Comparison of ENCODE assay signal across 21 cellular contexts in genomic region chr4:168537556-168537955, GRCh38. TPM values are rescaled to one million over a fixed set of nuclear protein-coding genes. Genes with fewer than 3 reads are reported as not detected.
A peak's percentile ranks its signal among the peaks of the same experiment; 100 is the strongest.
DNase-seq lines count a peak whose midpoint lies in the region; ATAC-seq, FAIRE-seq and TF ChIP-seq lines count a peak whose summit lies in the region.
"Had no signal": no experiment of that assay in that cellular context is flagged by ENCODE, and none has a peak within 500 bp of the region (broad histone marks: within the 10 kb centered on the region; RNA-seq: fewer than 3 reads in every experiment).

No MANE protein-coding gene starts in this region.

- no peak overlapping the region for H2BK5ac ChIP-seq in mesendoderm (ENCODE audit: low read length)

- no peak overlapping the region for H3K4me3 ChIP-seq in A549
- H3K4me3 ChIP-seq in MG63 = no peak overlapping the region
- H3K4me3 ChIP-seq in mesendoderm (ENCODE audit: low read length) = no peak overlapping the region
- H3K4me3 ChIP-seq in CD8-positive, alpha-beta memory T cell (ENCODE audit: low read length) = no peak overlapping the region
- H3K4me3 ChIP-seq: SJCRH30 had no signal

- TF ChIP-seq POLR2A in A549 (IDR thresholded peaks at IDR 0.05; ENCODE audit: low read length) = no peak

- H4K8ac ChIP-seq in mesendoderm (ENCODE audit: low read depth, low read length) = no peak overlapping the region

- H3K27ac ChIP-seq in A549 = peak overlapping the region; percentile 83 to 89
- H3K27ac ChIP-seq in epithelial cell of prostate = peak overlapping the region; percentile 22
- H3K27ac ChIP-seq in mesendoderm (ENCODE audit: low read depth, low read length) = no peak overlapping the region
- no peak overlapping the region for H3K27ac ChIP-seq in CD8-positive, alpha-beta memory T cell (ENCODE audit: low read depth, low read length)
- H3K27ac ChIP-seq: SJCRH30 had no signal

- CTCF ChIA-PET in A549 (lab: Yijun Ruan, JAX) (interaction anchor here (1.6 kb wide), 1 partner anchor 22 kb away, joined by 5 read pairs; no protein-coding TSS in a partner anchor), HEK293T (lab: Yijun Ruan, JAX) (no interaction called here)
- CTCF ChIA-PET in CD8-positive, alpha-beta memory T cell (lab: Charles Lee) = no interaction called here

- H3K9ac ChIP-seq in mesendoderm (ENCODE audit: low read length) = no peak overlapping the region

- no peak for TF ChIP-seq RAD21 in A549 (conservative IDR thresholded peaks at IDR 0.05 in 1 of 2, IDR thresholded peaks at IDR 0.05 in 1 of 2)

- DNase-seq in A549 (ENCODE audit: low read depth in 1 of 2, low spot score in 1 of 2) (no peak), MG63 (peak; percentile 28), epithelial cell of prostate (ENCODE audit: low read depth, low spot score) (no peak), mesendoderm (no peak), HEK293T (ENCODE audit: extremely low spot score) (no peak), NCI-H1436 (lab: John Stamatoyannopoulos, UW) (no peak)
- DNase-seq in CD8-positive, alpha-beta memory T cell = no peak
- no peak for DNase-seq in natural killer cell treated with Interleukin-12 subunit alpha and Interleukin-12 subunit beta and Interleukin-15 and Interleukin-18, amount 100 ng/mL, for 72 hours (ENCODE audit: low spot score)
- DNase-seq: AML-193; Calu3; CD4-positive, CD25-positive, alpha-beta regulatory T cell; DND-41; GDM1; Karpas-422; NCI-H1105 treated with DMSO at 0.1 percent for 48 hours; NCI-H2029; NCI-H2171 treated with DMSO at 0.1 percent for 48 hours; NCI-H510A; SJCRH30 had no signal

- H2AK5ac ChIP-seq in mesendoderm (ENCODE audit: low read length) = no peak overlapping the region

- WGBS in A549 (ENCODE audit: missing lambda C conversion rate) = 14% methylated on average over 3 of the region's 3 CpGs
- no CpG with 5 or more reads among the region's 3 CpGs for WGBS in mesendoderm (ENCODE audit: extremely low coverage, insufficient coverage, low lambda C conversion rate)

- TF ChIP-seq CTCF in A549 (IDR thresholded peaks at IDR 0.05) = no peak

- peaks cover 7 to 25% of the 10 kb centered on the region in 2 donors for H3K27me3 Mint-ChIP-seq in CD8-positive, alpha-beta memory T cell
- peaks cover 7 to 9% of the 10 kb centered on the region in 2 donors for H3K27me3 Mint-ChIP-seq in natural killer cell treated with Interleukin-12 subunit alpha and Interleukin-12 subunit beta and Interleukin-15 and Interleukin-18, amount 100 ng/mL, for 72 hours
- H3K27me3 Mint-ChIP-seq: CD4-positive, CD25-positive, alpha-beta regulatory T cell had no signal

- no peaks in the 10 kb centered on the region for H3K36me3 Mint-ChIP-seq in CD8-positive, alpha-beta memory T cell
- no peaks in the 10 kb centered on the region for H3K36me3 Mint-ChIP-seq in natural killer cell treated with Interleukin-12 subunit alpha and Interleukin-12 subunit beta and Interleukin-15 and Interleukin-18, amount 100 ng/mL, for 72 hours
- H3K36me3 Mint-ChIP-seq: CD4-positive, CD25-positive, alpha-beta regulatory T cell had no signal

- no peaks in the 10 kb centered on the region for H3K9me3 ChIP-seq in A549
- H3K9me3 ChIP-seq in MG63 = no peaks in the 10 kb centered on the region
- no peaks in the 10 kb centered on the region for H3K9me3 ChIP-seq in CD8-positive, alpha-beta memory T cell (ENCODE audit: low read length)
- H3K9me3 ChIP-seq: SJCRH30 had no signal

- TF ChIP-seq EP300 in A549 (IDR thresholded peaks at IDR 0.05) = no peak

- H3K79me2 ChIP-seq in mesendoderm (ENCODE audit: control insufficient read depth, insufficient read depth, low read length) = no peaks in the 10 kb centered on the region

- FAIRE-seq in A549 (lab: Jason Lieb, UNC) = no peak
- FAIRE-seq: H1, HepG2 had no signal

- peak overlapping the region; percentile 31 for H3K4ac ChIP-seq in mesendoderm (ENCODE audit: low read depth, low read length)

- no peak overlapping the region for H3K4me3 Mint-ChIP-seq in CD8-positive, alpha-beta memory T cell
- H3K4me3 Mint-ChIP-seq in natural killer cell treated with Interleukin-12 subunit alpha and Interleukin-12 subunit beta and Interleukin-15 and Interleukin-18, amount 100 ng/mL, for 72 hours = no peak overlapping the region
- H3K4me3 Mint-ChIP-seq: CD4-positive, CD25-positive, alpha-beta regulatory T cell had no signal

- H4K5ac ChIP-seq in mesendoderm (ENCODE audit: low read length) = no peak overlapping the region

- H3K18ac ChIP-seq in mesendoderm (ENCODE audit: low read length) = no peak overlapping the region

- POLR2A ChIA-PET in A549 (lab: Yijun Ruan, JAX) (no interaction called here), HEK293T (lab: Yijun Ruan, JAX) (no interaction called here)
- POLR2A ChIA-PET in CD8-positive, alpha-beta memory T cell (lab: Charles Lee) = no interaction called here

- H3K4me1 Mint-ChIP-seq in CD8-positive, alpha-beta memory T cell = peaks cover 0 to 6% (median 0%) of the 10 kb centered on the region in 3 donors
- H3K4me1 Mint-ChIP-seq in natural killer cell treated with Interleukin-12 subunit alpha and Interleukin-12 subunit beta and Interleukin-15 and Interleukin-18, amount 100 ng/mL, for 72 hours (ENCODE audit: low read depth in 2 of 2) = no peaks in the 10 kb centered on the region
- H3K4me1 Mint-ChIP-seq: CD4-positive, CD25-positive, alpha-beta regulatory T cell had no signal

- H3K4me1 ChIP-seq in A549 (peaks cover 60% of the 10 kb centered on the region), mesendoderm (ENCODE audit: control insufficient read depth, low read depth, low read length) (no peaks in the 10 kb centered on the region)
- no peaks in the 10 kb centered on the region for H3K4me1 ChIP-seq in CD8-positive, alpha-beta memory T cell (ENCODE audit: insufficient read depth, low read length)

- no peak overlapping the region for H3K56ac ChIP-seq in mesendoderm (ENCODE audit: low read length)

- H3K4me2 ChIP-seq in A549 (peak overlapping the region; percentile 80), mesendoderm (ENCODE audit: low read length) (no peak overlapping the region)

- no peaks in the 10 kb centered on the region for H3K36me3 ChIP-seq in MG63
- H3K36me3 ChIP-seq in mesendoderm (ENCODE audit: control insufficient read depth, insufficient read depth, low read length) = no peaks in the 10 kb centered on the region
- no peaks in the 10 kb centered on the region for H3K36me3 ChIP-seq in CD8-positive, alpha-beta memory T cell (ENCODE audit: insufficient read depth, low read length)
- H3K36me3 ChIP-seq: SJCRH30 had no signal

- H2BK15ac ChIP-seq in mesendoderm (replicated peaks; ENCODE audit: low read depth) = no peak overlapping the region

- no peak overlapping the region for H3K23ac ChIP-seq in mesendoderm (ENCODE audit: low read length)

- H2BK120ac ChIP-seq in mesendoderm (ENCODE audit: low read depth, low read length) = no peak overlapping the region

- no peak overlapping the region for H3K27ac Mint-ChIP-seq in CD8-positive, alpha-beta memory T cell
- no peak overlapping the region for H3K27ac Mint-ChIP-seq in natural killer cell treated with Interleukin-12 subunit alpha and Interleukin-12 subunit beta and Interleukin-15 and Interleukin-18, amount 100 ng/mL, for 72 hours
- H3K27ac Mint-ChIP-seq: CD4-positive, CD25-positive, alpha-beta regulatory T cell had no signal

- H3K27me3 ChIP-seq in MG63 = no peaks in the 10 kb centered on the region
- no peaks in the 10 kb centered on the region for H3K27me3 ChIP-seq in mesendoderm (ENCODE audit: insufficient read depth, low read length, poor library complexity)
- no peaks in the 10 kb centered on the region for H3K27me3 ChIP-seq in CD8-positive, alpha-beta memory T cell (ENCODE audit: insufficient read depth, low read length, poor library complexity, severe bottlenecking)
- H3K27me3 ChIP-seq: SJCRH30 had no signal

- H3K79me1 ChIP-seq in mesendoderm (ENCODE audit: low read length) = no peaks in the 10 kb centered on the region

- H3K9me3 Mint-ChIP-seq in CD8-positive, alpha-beta memory T cell = peaks cover 0 to 2% (median 0%) of the 10 kb centered on the region in 5 donors
- no peaks in the 10 kb centered on the region for H3K9me3 Mint-ChIP-seq in natural killer cell treated with Interleukin-12 subunit alpha and Interleukin-12 subunit beta and Interleukin-15 and Interleukin-18, amount 100 ng/mL, for 72 hours
- H3K9me3 Mint-ChIP-seq: CD4-positive, CD25-positive, alpha-beta regulatory T cell had no signal

- no peak for ATAC-seq in A549
- no peak for ATAC-seq in natural killer cell treated with Interleukin-12 subunit alpha and Interleukin-12 subunit beta and Interleukin-15 and Interleukin-18, amount 100 ng/mL, for 72 hours
- ATAC-seq: HepG2 had no signal

TF ChIP-seq in A549, 52 proteins besides CTCF, POLR2A, EP300 and RAD21 (continues in another document):
- TF ChIP-seq FOSB (CRISPR knock-in tag; IDR thresholded peaks at IDR 0.05) = no peak

RNA-seq across cellular contexts. Expression of gene PALLD, which starts 40.7 kb away (rescaled TPM):
- polyA plus RNA-seq in A549 (2011; rRNA removed) (88.8 and 99.3 TPM in 2 replicates), A549 (2017; fragmentation: RNase III; extraction: RNeasy Plus Mini Kit Qiagen cat#74134 plus additional on column Dnase treatment) (113 to 134 TPM (median 123 TPM) in 3 replicates)
- 46.5 and 60.1 TPM in 2 replicates for polyA plus RNA-seq in A549 (2012; cell fraction: cytosol; rRNA removed)
- polyA plus RNA-seq in A549 (2012; cell fraction: nucleus; rRNA removed) = 58.7 and 75.0 TPM in 2 replicates
- polyA minus RNA-seq in A549 (2011; rRNA and poly(A)+ RNA removed) = 94.3 and 135 TPM in 2 replicates
- 40.2 and 46.8 TPM in 2 replicates for total RNA-seq in MG63 (2014; rRNA removed; shearing (Covaris generic); ENCODE audit: low replicate concordance)
- polyA plus RNA-seq in mesendoderm (2013, experiment 1 of 2) = 6.6 TPM
- polyA plus RNA-seq in mesendoderm (2013, experiment 2 of 2) = 6.9 TPM
- total RNA-seq in CD8-positive, alpha-beta memory T cell = under 1 TPM; 0.35 to 0.47 TPM
- 0.97 TPM for polyA plus RNA-seq in CD8-positive, alpha-beta memory T cell
- 10 to 100 TPM in 1 of 2 donors, under 1 TPM in 1; 0.52 to 11.0 TPM for total RNA-seq in natural killer cell treated with Interleukin-12 subunit alpha and Interleukin-12 subunit beta and Interleukin-15 and Interleukin-18, amount 100 ng/mL, for 72 hours

RNA-seq across cellular contexts. Expression of gene DDX60L, which starts 57.3 kb away (rescaled TPM):
- polyA plus RNA-seq in A549 (2011; rRNA removed) = 15.4 and 20.5 TPM in 2 replicates
- polyA plus RNA-seq in A549 (2012; cell fraction: cytosol; rRNA removed) = 3.8 and 4.5 TPM in 2 replicates
- polyA plus RNA-seq in A549 (2012; cell fraction: nucleus; rRNA removed) = 3.9 and 8.1 TPM in 2 replicates
- 11.1 to 12.2 TPM (median 12.0 TPM) in 3 replicates for polyA plus RNA-seq in A549 (2017; fragmentation: RNase III; extraction: RNeasy Plus Mini Kit Qiagen cat#74134 plus additional on column Dnase treatment)
- 13.0 and 23.2 TPM in 2 replicates for polyA minus RNA-seq in A549 (2011; rRNA and poly(A)+ RNA removed)
- 7.6 and 8.1 TPM in 2 replicates for total RNA-seq in MG63 (2014; rRNA removed; shearing (Covaris generic); ENCODE audit: low replicate concordance)
- polyA plus RNA-seq in mesendoderm (2013, experiment 1 of 2) = 0.07 TPM
- 0.15 TPM for polyA plus RNA-seq in mesendoderm (2013, experiment 2 of 2)
- 1 to 10 TPM; 5.0 to 8.1 TPM for total RNA-seq in CD8-positive, alpha-beta memory T cell
- polyA plus RNA-seq in CD8-positive, alpha-beta memory T cell = 19.0 TPM
- 10 to 100 TPM; 15.7 to 17.6 TPM for total RNA-seq in natural killer cell treated with Interleukin-12 subunit alpha and Interleukin-12 subunit beta and Interleukin-15 and Interleukin-18, amount 100 ng/mL, for 72 hours

Comparison
In these comparisons a context has a peak if more than half of its experiments do, and no peak if none do; other contexts are left out.
1. H3K27ac ChIP-seq: peak in A549 (2 of 2) and epithelial cell of prostate (single experiment); none in mesendoderm (single experiment) and CD8-positive, alpha-beta memory T cell (single experiment).